8 cellular contexts compared by ENCODE assay signal in the genomic region with DNA sequence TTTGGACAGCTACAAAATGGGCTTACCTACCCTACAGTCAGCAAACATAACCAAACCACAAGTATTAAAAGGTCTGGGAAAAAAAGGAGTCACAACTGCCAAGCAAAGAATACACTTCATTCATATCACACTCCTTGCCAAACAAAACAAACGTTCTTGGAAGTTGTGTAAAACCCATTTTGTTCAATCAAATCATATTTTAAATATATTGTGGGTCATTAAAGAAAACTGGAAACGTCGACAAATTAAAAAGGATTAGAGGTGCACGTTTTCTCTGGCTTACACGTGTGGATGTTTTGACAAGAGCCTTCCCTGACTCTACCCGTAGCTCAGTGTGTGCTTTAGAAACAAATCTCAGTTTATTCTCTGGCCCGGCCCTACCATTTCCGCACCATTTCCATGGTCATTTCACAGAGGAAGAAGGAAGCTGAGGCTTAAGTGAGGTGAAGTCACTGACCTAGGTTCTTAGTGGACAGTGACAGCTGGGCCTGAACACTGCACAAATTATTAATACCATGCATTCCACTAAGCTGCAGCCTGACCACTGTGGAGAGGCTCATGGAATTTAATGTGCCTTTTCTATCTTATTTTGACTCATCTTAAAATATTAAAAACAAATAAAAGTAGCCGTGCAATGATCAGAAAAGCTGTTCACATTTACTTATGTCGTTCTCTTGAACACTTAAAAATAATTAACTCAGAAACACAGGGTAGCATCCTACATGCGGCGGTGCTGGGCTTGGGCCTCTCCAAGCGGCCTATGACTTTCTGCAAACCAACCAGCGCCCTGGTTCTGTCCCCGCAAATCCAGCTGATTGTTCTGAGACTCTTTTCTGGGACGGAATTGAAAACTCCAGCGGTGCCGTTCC. TPM values are rescaled to one million over a fixed set of nuclear protein-coding genes. Genes with fewer than 3 reads are reported as not detected.
DNase-seq lines count a peak whose midpoint lies in the region; ATAC-seq, FAIRE-seq and TF ChIP-seq lines count a peak whose summit lies in the region.

No MANE protein-coding gene starts in this region.

- TF ChIP-seq CTCF in dorsolateral prefrontal cortex (IDR thresholded peaks at IDR 0.05 in 54 of 56, conservative IDR thresholded peaks at IDR 0.05 in 2 of 56; ENCODE audit: low read depth in 1 of 56, partially characterized antibody in 56 of 56) (no peak), mesothelial cell of epicardium (IDR thresholded peaks at IDR 0.05; ENCODE audit: unreplicated experiment) (no peak)

- peaks cover 17% of the 10 kb centered on the region for H3K4me1 Mint-ChIP-seq in mesothelial cell of epicardium

- H3K27me3 ChIP-seq in NT2/D1 (ENCODE audit: insufficient read depth, insufficient read length) (peaks cover 3% of the 10 kb centered on the region), dorsolateral prefrontal cortex (no peaks in the 10 kb centered on the region)

- no peak for FAIRE-seq in urothelium cell line (lab: Jason Lieb, UNC)

- no peaks in the 10 kb centered on the region for H3K4me1 ChIP-seq in NT2/D1 (ENCODE audit: insufficient read depth, insufficient read length)

- H3K9ac ChIP-seq in NT2/D1 (ENCODE audit: insufficient read length, low read depth): peak overlapping the region; percentile 86

- no peaks in the 10 kb centered on the region for H3K27me3 Mint-ChIP-seq in mesothelial cell of epicardium (ENCODE audit: low read depth)

- peak overlapping the region; percentile 85 for H3K4me3 Mint-ChIP-seq in mesothelial cell of epicardium

- H3K36me3 ChIP-seq in NT2/D1 (ENCODE audit: insufficient read depth, insufficient read length, low read length): no peaks in the 10 kb centered on the region

- peak overlapping the region in 44 of 59 donors; percentile 27 to 86 (median 61) for H3K27ac ChIP-seq in dorsolateral prefrontal cortex

- no peaks in the 10 kb centered on the region for H3K36me3 Mint-ChIP-seq in mesothelial cell of epicardium

- DNase-seq in GM04503 (ENCODE audit: low read depth): peak; percentile 27
- no peak for DNase-seq in NT2/D1 (ENCODE audit: low read depth, low spot score)
- DNase-seq in dorsolateral prefrontal cortex: peak in 1 of 10 donors; percentile 4
- DNase-seq in mesothelial cell of epicardium (ENCODE audit: low spot score in 2 of 2, unreplicated experiment in 2 of 2): no peak
- DNase-seq in urothelium cell line (ENCODE audit: low spot score): peak; percentile 23
- DNase-seq in C1 segment of cervical spinal cord (lab: John Stamatoyannopoulos, UW): no peak
- no peak for DNase-seq in stimulated activated naive CD4-positive, alpha-beta T cell treated with Interleukin-2 at 50 U/mL for 16 hours (lab: John Stamatoyannopoulos, UW)

- intact Hi-C loops in dorsolateral prefrontal cortex (cut with DNase I): no loop called here

- no peak for ATAC-seq in GM21423 (IDR thresholded peaks at IDR 0.05; ENCODE audit: unreplicated experiment)

- H3K4me3 ChIP-seq in NT2/D1 (ENCODE audit: insufficient read length, low read depth) (peak overlapping the region; percentile 80), dorsolateral prefrontal cortex (peak overlapping the region; percentile 47 to 86 (median 77))

- H3K27ac Mint-ChIP-seq in mesothelial cell of epicardium: peak overlapping the region; percentile 91

- H3K9me3 ChIP-seq in NT2/D1 (ENCODE audit: insufficient read depth, low read length): no peaks in the 10 kb centered on the region

- H3K9me3 Mint-ChIP-seq in mesothelial cell of epicardium: no peaks in the 10 kb centered on the region

RNA-seq across cellular contexts. Expression of gene CEP112, which starts 1.0 kb away (rescaled TPM):
- total RNA-seq in dorsolateral prefrontal cortex (10 to 100 TPM; 16.4 to 52.9 (median 30.2) TPM), mesothelial cell of epicardium (16.9 to 24.0 TPM (median 21.6 TPM) in 3 replicates)

RNA-seq across cellular contexts. Expression of gene APOH, which starts 38.2 kb away (rescaled TPM):
- not detected for total RNA-seq in dorsolateral prefrontal cortex
- total RNA-seq in mesothelial cell of epicardium: not detected in 3 replicates

Comparison
In these comparisons a context has a peak if more than half of its experiments do, and no peak if none do; other contexts are left out.
1. DNase-seq: peak in GM04503 (single experiment) and urothelium cell line (single experiment); none in NT2/D1 (single experiment), mesothelial cell of epicardium (0 of 2), C1 segment of cervical spinal cord (0 of 14) and stimulated activated naive CD4-positive, alpha-beta T cell treated with Interleukin-2 at 50 U/mL for 16 hours (single experiment).